Comparison of ENCODE assay signal across 8 cellular contexts in genomic region chr19:18683109-18683954, GRCh38. TPM values are rescaled to one million over a fixed set of nuclear protein-coding genes. Genes with fewer than 3 reads are reported as not detected.
DNase-seq lines count a peak whose midpoint lies in the region; ATAC-seq and TF ChIP-seq lines count a peak whose summit lies in the region.

Gene CRTC1 (plus strand): TSS chr19:18683680. CDS start chr19:18683703, 23 bp downstream.

- peaks cover 22% of the 10 kb centered on the region for H3K4me1 Mint-ChIP-seq in activated CD8-positive, alpha-beta T cell treated with anti-CD3 and anti-CD28 coated beads for 36 hours (ENCODE audit: low read depth)

- WGBS in ectodermal cell, 2 experiments, result 2% methylated on average over 87 to 93 of the region's 93 CpGs
- 1 to 2% methylated on average over 54 to 93 of the region's 93 CpGs for WGBS in lung, 2 donors

- H3K27ac ChIP-seq in ectodermal cell (ENCODE audit: insufficient read depth, low read depth, low read length, poor library complexity, severe bottlenecking) (peak within 1 kb of the TSS; percentile 48), lung (ENCODE audit: low read depth in 1 of 2, low read length in 1 of 2) (peak within 1 kb of the TSS; percentile 85)

- CTCF ChIA-PET in activated CD8-positive, alpha-beta T cell treated with anti-CD3 and anti-CD28 coated beads for 36 hours (lab: Charles Lee), result interaction anchor here (0.9 to 1.3 kb wide), 3 partner anchors 89 to 233 kb away, joined by 3 to 5 read pairs (median 3); no protein-coding TSS in a partner anchor

- no peaks in the 10 kb centered on the region for H3K36me3 ChIP-seq in ectodermal cell (ENCODE audit: control insufficient read depth, insufficient read depth, low read length)
- H3K36me3 ChIP-seq in lung (ENCODE audit: control insufficient read depth in 2 of 2, insufficient read depth in 2 of 2, low read length in 2 of 2), result peaks cover 0 to 2% of the 10 kb centered on the region in 2 donors

- H3K27ac Mint-ChIP-seq in activated CD8-positive, alpha-beta T cell treated with anti-CD3 and anti-CD28 coated beads for 36 hours, result peak within 1 kb of the TSS; percentile 94

- H3K4me3 ChIP-seq in ectodermal cell (ENCODE audit: insufficient read depth, low read depth, low read length) (peak within 1 kb of the TSS; percentile 55), lung (peak within 1 kb of the TSS; percentile 42)

- H3K27me3 ChIP-seq in ectodermal cell (ENCODE audit: control insufficient read depth, insufficient read depth, low read length, poor library complexity, severe bottlenecking), result no peaks in the 10 kb centered on the region
- no peaks in the 10 kb centered on the region for H3K27me3 ChIP-seq in lung (ENCODE audit: control insufficient read depth, insufficient read depth)

- H3K9me3 Mint-ChIP-seq in activated CD8-positive, alpha-beta T cell treated with anti-CD3 and anti-CD28 coated beads for 36 hours, result no peaks in the 10 kb centered on the region

- no peak for TF ChIP-seq CTCF in activated CD8-positive, alpha-beta T cell treated with anti-CD3 and anti-CD28 coated beads for 36 hours (IDR thresholded peaks at IDR 0.05)
- TF ChIP-seq CTCF in lung (IDR thresholded peaks at IDR 0.05; ENCODE audit: control extremely low read depth, extremely low read depth), result no peak

- POLR2A ChIA-PET in activated CD8-positive, alpha-beta T cell treated with anti-CD3 and anti-CD28 coated beads for 36 hours (lab: Charles Lee), result interaction anchor here (0.7 to 1.0 kb wide), 2 partner anchors 63 to 248 kb away, joined by 3 read pairs; no protein-coding TSS in a partner anchor

- H3K36me3 Mint-ChIP-seq in activated CD8-positive, alpha-beta T cell treated with anti-CD3 and anti-CD28 coated beads for 36 hours (ENCODE audit: low read depth), result no peaks in the 10 kb centered on the region

- H3K4me3 Mint-ChIP-seq in activated CD8-positive, alpha-beta T cell treated with anti-CD3 and anti-CD28 coated beads for 36 hours, result peak within 1 kb of the TSS; percentile 85

- H3K4me1 ChIP-seq in ectodermal cell (ENCODE audit: control insufficient read depth, insufficient read depth, low read length), result peaks cover 9% of the 10 kb centered on the region
- H3K4me1 ChIP-seq in lung (ENCODE audit: control insufficient read depth in 2 of 2, insufficient read depth in 2 of 2, low read length in 2 of 2), result peaks cover 0 to 12% of the 10 kb centered on the region in 2 donors

- H3K9me3 ChIP-seq in ectodermal cell (ENCODE audit: control insufficient read depth, low read length), result no peaks in the 10 kb centered on the region
- H3K9me3 ChIP-seq in lung (ENCODE audit: control insufficient read depth in 2 of 2, insufficient read depth in 1 of 2, low read length in 1 of 2), result no peaks in the 10 kb centered on the region

- H3K27me3 Mint-ChIP-seq in activated CD8-positive, alpha-beta T cell treated with anti-CD3 and anti-CD28 coated beads for 36 hours, result no peaks in the 10 kb centered on the region

- peak; percentile 75 to 79 for DNase-seq in AML-193 (lab: John Stamatoyannopoulos, UW)
- DNase-seq in GM19240 (ENCODE audit: insufficient read length, low spot score), result peak; percentile 96
- DNase-seq in NCI-H82 treated with DMSO at 0.1 percent for 48 hours (lab: John Stamatoyannopoulos, UW; ENCODE audit: unreplicated experiment), result peak; percentile 54
- peak; percentile 85 for DNase-seq in activated CD8-positive, alpha-beta T cell treated with anti-CD3 and anti-CD28 coated beads for 36 hours
- DNase-seq in lung (ENCODE audit: low spot score), result peak; percentile 91
- DNase-seq in stimulated activated CD4-positive, alpha-beta T cell treated with anti-CD3 and anti-CD28 coated beads, TNF-alpha, amount 100 ng/mL, for 1 hour (ENCODE audit: low read depth in 3 of 3, low spot score in 1 of 3), result peak; percentile 86 to 94 (median 90)

- intact Hi-C loops in activated CD8-positive, alpha-beta T cell treated with anti-CD3 and anti-CD28 coated beads for 36 hours (cut with micrococcal nuclease), result loop anchor here (10.0 kb wide), 1 partner anchor 151 kb away; the partner anchor contains the start of gene UPF1

- ATAC-seq in HG03565 (IDR thresholded peaks at IDR 0.05; ENCODE audit: unreplicated experiment) (peak; percentile 66), lung (ENCODE audit: insufficient read depth, low FRiP score) (peak; percentile 83)
- ATAC-seq in activated CD8-positive, alpha-beta T cell treated with anti-CD3 and anti-CD28 coated beads for 36 hours, result peak; percentile 94

RNA-seq across cellular contexts. Expression of gene CRTC1, which starts in this region (rescaled TPM):
- 1 to 10 TPM; 4.4 to 4.5 TPM for total RNA-seq in activated CD8-positive, alpha-beta T cell treated with anti-CD3 and anti-CD28 coated beads for 36 hours
- polyA plus RNA-seq in ectodermal cell (2013, experiment 1 of 4), result 27.0 TPM
- 29.4 TPM for polyA plus RNA-seq in ectodermal cell (2013, experiment 2 of 4)
- 22.2 TPM for polyA plus RNA-seq in ectodermal cell (2013, experiment 3 of 4)
- 24.1 TPM for polyA plus RNA-seq in ectodermal cell (2013, experiment 4 of 4)
- total RNA-seq in lung, result 10 to 100 TPM in 1 of 2 donors, 1 to 10 TPM in 1; 4.2 to 16.0 TPM
- 1 to 10 TPM; 5.8 to 8.7 TPM for polyA plus RNA-seq in lung

Comparison
In these comparisons a context has a peak if more than half of its experiments do, and no peak if none do; other contexts are left out.
1. Peak in every context shown above with its lines: DNase-seq, ATAC-seq, H3K4me3 ChIP-seq and H3K27ac ChIP-seq.